Comparison of ENCODE assay signal across 8 cellular contexts in the genomic region with DNA sequence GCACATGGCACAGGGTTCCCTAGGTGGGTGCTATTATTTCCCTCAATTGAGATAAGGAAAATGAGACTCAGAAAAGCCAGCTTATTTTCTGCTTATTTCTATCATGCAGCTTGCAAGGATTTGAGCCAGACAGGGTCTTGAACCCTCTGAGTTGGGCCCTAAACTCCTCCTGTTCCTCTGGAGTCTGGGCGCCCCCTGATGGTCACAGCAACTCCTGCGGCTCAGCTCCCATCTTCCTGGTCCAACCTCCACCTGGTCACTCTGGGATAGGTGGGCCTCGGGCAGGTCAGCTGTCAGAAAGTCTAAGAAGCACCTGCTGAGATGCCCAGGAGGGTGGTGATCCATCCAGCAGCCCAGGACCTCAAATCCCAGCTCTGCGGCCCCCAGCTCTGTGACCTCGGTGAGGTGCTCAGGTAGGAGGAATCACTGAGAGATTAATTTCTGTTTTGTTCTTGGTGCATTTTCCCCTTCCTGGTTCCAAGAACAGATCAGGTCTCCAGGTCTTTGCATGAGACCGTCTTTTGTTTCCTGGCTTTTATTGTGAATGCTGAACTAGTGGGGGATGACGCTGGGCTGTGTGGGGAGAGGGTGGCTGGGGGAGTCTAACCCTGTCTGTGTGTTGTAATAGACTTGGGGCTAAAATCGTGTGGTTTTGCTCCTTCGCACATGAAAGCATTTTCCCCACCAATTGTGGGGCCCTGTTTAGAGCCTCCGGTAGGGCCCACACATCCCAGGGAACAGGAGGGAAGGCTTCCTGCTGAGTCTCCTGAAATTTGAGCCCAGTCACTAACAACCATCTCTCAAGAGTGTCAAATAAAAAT. TPM values are rescaled to one million over a fixed set of nuclear protein-coding genes. Genes with fewer than 3 reads are reported as not detected.
A peak's percentile ranks its signal among the peaks of the same experiment; 100 is the strongest.
DNase-seq lines count a peak whose midpoint lies in the region; ATAC-seq and TF ChIP-seq lines count a peak whose summit lies in the region.

No MANE protein-coding gene starts in this region.

- TF ChIP-seq POLR2A in tibial nerve (IDR thresholded peaks at IDR 0.05), result no peak
- TF ChIP-seq POLR2A in lower leg skin (IDR thresholded peaks at IDR 0.05), result no peak

- H3K27me3 ChIP-seq in AG04450 (ENCODE audit: control insufficient read depth, insufficient read depth, low read length), result no peaks in the 10 kb centered on the region
- no peaks in the 10 kb centered on the region for H3K27me3 ChIP-seq in tibial nerve

- no peak overlapping the region for H3K27ac Mint-ChIP-seq in activated T-cell treated with anti-CD3 and anti-CD28 coated beads, Interleukin-2, amount 50 U/mL, for 72 hours

- POLR2A ChIA-PET in AG04450 (lab: Yijun Ruan, JAX), result no interaction called here

- TF ChIP-seq EP300 in tibial nerve (IDR thresholded peaks at IDR 0.05), result no peak

- H3K4me1 Mint-ChIP-seq in activated T-cell treated with anti-CD3 and anti-CD28 coated beads, Interleukin-2, amount 50 U/mL, for 72 hours (ENCODE audit: low read depth), result no peaks in the 10 kb centered on the region

- ATAC-seq in activated T-cell treated with anti-CD3 and anti-CD28 coated beads, Interleukin-2, amount 50 U/mL, for 72 hours (replicated peaks in 1 of 2), result peak in 1 of 2 donors; percentile 41
- no peak for ATAC-seq in GM19328 (IDR thresholded peaks at IDR 0.05; ENCODE audit: unreplicated experiment)

- no peaks in the 10 kb centered on the region for H3K36me3 ChIP-seq in tibial nerve

- H3K4me3 ChIP-seq in AG04450 (ENCODE audit: low read depth, low read length), result no peak overlapping the region
- no peak overlapping the region for H3K4me3 ChIP-seq in tibial nerve
- H3K4me3 ChIP-seq in lower leg skin (ENCODE audit: low read depth, poor library complexity, severe bottlenecking), result no peak overlapping the region

- CTCF ChIA-PET in AG04450 (lab: Charles Lee), result interaction anchor here (0.6 to 1.8 kb wide), 7 partner anchors 11 to 543 kb away, joined by 3 to 8 read pairs (median 4); no protein-coding TSS in a partner anchor

- peak overlapping the region; percentile 31 for H3K27ac ChIP-seq in AG04450 (ENCODE audit: low read depth, low read length)
- H3K27ac ChIP-seq in tibial nerve, result no peak overlapping the region

- no peak for DNase-seq in AG04450 (ENCODE audit: low read depth, low spot score)
- peak; percentile 18 for DNase-seq in NCI-H2081 treated with DMSO at 0.1 percent for 48 hours (lab: John Stamatoyannopoulos, UW)
- DNase-seq in activated T-cell treated with anti-CD3 and anti-CD28 coated beads, Interleukin-2, amount 50 U/mL, for 72 hours, result peak; percentile 38 to 45
- peak; percentile 91 for DNase-seq in left kidney (ENCODE audit: low read depth, low spot score)
- no peak for DNase-seq in tibial nerve (ENCODE audit: low spot score in 2 of 2)
- DNase-seq in lower leg skin (ENCODE audit: low spot score in 2 of 2), result no peak

- TF ChIP-seq CTCF in AG04450 (IDR thresholded peaks at IDR 0.05; ENCODE audit: low read depth, low read length), result peak; percentile 68
- peak; percentile 88 for TF ChIP-seq CTCF in GM12873 (IDR thresholded peaks at IDR 0.05; ENCODE audit: insufficient read depth, low read depth, low read length, missing control alignments)
- peak in 1 of 5 experiments; percentile 9 for TF ChIP-seq CTCF in tibial nerve (IDR thresholded peaks at IDR 0.05)
- no peak for TF ChIP-seq CTCF in lower leg skin (IDR thresholded peaks at IDR 0.05)

- H3K27me3 Mint-ChIP-seq in activated T-cell treated with anti-CD3 and anti-CD28 coated beads, Interleukin-2, amount 50 U/mL, for 72 hours (ENCODE audit: low read depth), result no peaks in the 10 kb centered on the region

- H3K9me3 ChIP-seq in AG04450 (ENCODE audit: control insufficient read depth, insufficient read depth, low read length) (no peaks in the 10 kb centered on the region), tibial nerve (no peaks in the 10 kb centered on the region)

- H3K4me3 Mint-ChIP-seq in activated T-cell treated with anti-CD3 and anti-CD28 coated beads, Interleukin-2, amount 50 U/mL, for 72 hours, result no peak overlapping the region

- intact Hi-C loops in lower leg skin (cut with DNase I; ENCODE audit: low total_unique reads), result loop anchor here (5.0 kb wide), 1 partner anchor 400 kb away; no protein-coding TSS in a partner anchor

- peaks cover 0 to 7% (median 0%) of the 10 kb centered on the region in 4 donors for H3K4me1 ChIP-seq in tibial nerve

- H3K36me3 Mint-ChIP-seq in activated T-cell treated with anti-CD3 and anti-CD28 coated beads, Interleukin-2, amount 50 U/mL, for 72 hours (ENCODE audit: insufficient read depth in 2 of 2), result no peaks in the 10 kb centered on the region

- 18 to 21% methylated on average over 10 of the region's 10 CpGs for WGBS in tibial nerve, 2 donors
- WGBS in lower leg skin, 2 donors, result 27 to 31% methylated on average over 10 of the region's 10 CpGs

- no peaks in the 10 kb centered on the region for H3K9me3 Mint-ChIP-seq in activated T-cell treated with anti-CD3 and anti-CD28 coated beads, Interleukin-2, amount 50 U/mL, for 72 hours

RNA-seq across cellular contexts. Expression of a gene that starts 32.8 kb away (rescaled TPM):
- 7.0 and 11.3 TPM in 2 replicates for polyA plus RNA-seq in AG04450 (2011; rRNA removed)
- 4.2 and 4.6 TPM in 2 replicates for polyA minus RNA-seq in AG04450 (2011; rRNA and poly(A)+ RNA removed)
- 1 to 10 TPM in 1 of 2 donors, under 1 TPM in 1; 0.35 to 2.0 TPM for total RNA-seq in activated T-cell treated with anti-CD3 and anti-CD28 coated beads, Interleukin-2, amount 50 U/mL, for 72 hours
- total RNA-seq in tibial nerve (1 to 10 TPM in 3 of 4 donors, under 1 TPM in 1; 0.30 to 5.7 (median 1.8) TPM), lower leg skin (1 to 10 TPM in 1 of 4 donors, under 1 TPM in 1, not detected in 2; 0.10 to 3.4 TPM)

RNA-seq across cellular contexts. Expression of a gene that starts 41.3 kb away (rescaled TPM):
- 20.6 and 23.8 TPM in 2 replicates for polyA plus RNA-seq in AG04450 (2011; rRNA removed)
- polyA minus RNA-seq in AG04450 (2011; rRNA and poly(A)+ RNA removed), result 62.1 and 73.7 TPM in 2 replicates
- total RNA-seq in activated T-cell treated with anti-CD3 and anti-CD28 coated beads, Interleukin-2, amount 50 U/mL, for 72 hours, result 10 to 100 TPM; 59.3 to 63.1 TPM
- total RNA-seq in tibial nerve, result 10 to 100 TPM; 34.3 to 52.5 (median 39.5) TPM
- total RNA-seq in lower leg skin, result 10 to 100 TPM; 46.4 to 69.4 (median 53.0) TPM

Comparison
In these comparisons a context has a peak if more than half of its experiments do, and no peak if none do; other contexts are left out.
1. DNase-seq: peak in NCI-H2081 treated with DMSO at 0.1 percent for 48 hours (single experiment), activated T-cell treated with anti-CD3 and anti-CD28 coated beads, Interleukin-2, amount 50 U/mL, for 72 hours (2 of 2) and left kidney (single experiment); none in AG04450 (single experiment), tibial nerve (0 of 2) and lower leg skin (0 of 2).
2. CTCF ChIP-seq: peak in AG04450 (single experiment) and GM12873 (single experiment); none in lower leg skin (0 of 3).